Comparison of ENCODE assay signal across 8 cellular contexts in the genomic region with DNA sequence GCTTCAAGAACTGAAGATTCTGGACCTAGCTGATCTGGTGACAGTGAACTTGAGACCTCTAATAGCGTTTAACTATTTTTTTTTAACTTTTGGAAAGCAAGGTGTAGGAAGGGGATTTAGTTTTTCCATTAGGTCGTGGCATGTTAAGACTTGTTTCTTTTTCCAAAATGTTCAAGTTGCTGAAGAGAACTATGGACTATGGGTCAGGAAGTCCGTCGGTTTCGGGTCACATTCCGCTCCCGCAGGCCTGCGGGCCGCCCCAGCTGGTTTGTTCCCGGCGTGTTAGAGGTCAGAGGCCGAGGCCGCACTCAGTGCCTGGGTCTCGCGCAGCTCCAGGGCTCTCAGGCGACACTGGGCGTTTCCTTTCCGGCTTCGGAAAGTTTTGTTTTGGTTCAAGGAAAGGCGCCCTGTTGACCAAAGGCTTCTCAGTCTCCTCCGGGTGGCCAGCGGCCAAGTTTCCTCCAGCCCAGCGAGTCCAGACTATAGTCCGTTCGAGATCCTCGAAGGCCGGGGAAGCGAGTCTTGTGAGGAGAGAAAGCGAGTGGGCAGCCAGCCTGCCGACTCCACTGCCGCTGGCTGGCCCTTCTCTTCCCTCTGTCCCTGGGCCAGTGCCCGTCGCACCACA. TPM values are rescaled to one million over a fixed set of nuclear protein-coding genes. Genes with fewer than 3 reads are reported as not detected.
DNase-seq lines count a peak whose midpoint lies in the region; ATAC-seq and TF ChIP-seq lines count a peak whose summit lies in the region.

No MANE protein-coding gene starts in this region.

- no peaks in the 10 kb centered on the region for H3K9me3 ChIP-seq in OCI-LY7 (ENCODE audit: low read length)
- H3K9me3 ChIP-seq in effector memory CD4-positive, alpha-beta T cell (ENCODE audit: control insufficient read depth, low read length) = no peaks in the 10 kb centered on the region
- no peaks in the 10 kb centered on the region for H3K9me3 ChIP-seq in mucosa of rectum (ENCODE audit: control insufficient read depth in 2 of 2, low read length in 2 of 2)
- no peaks in the 10 kb centered on the region for H3K9me3 ChIP-seq in uterus

- H3K4me3 ChIP-seq in OCI-LY7 (ENCODE audit: low read depth, low read length, poor library complexity, severe bottlenecking) (peak overlapping the region; percentile 77), mucosa of rectum (ENCODE audit: low read length in 2 of 2) (peak overlapping the region; percentile 66 to 82), uterus (peak overlapping the region; percentile 46 to 85)
- peak overlapping the region; percentile 79 for H3K4me3 ChIP-seq in effector memory CD4-positive, alpha-beta T cell (ENCODE audit: insufficient read depth, low read depth, low read length, poor library complexity, severe bottlenecking)

- no peaks in the 10 kb centered on the region for H4K20me1 ChIP-seq in OCI-LY7 (ENCODE audit: insufficient read depth, low read length)

- peak overlapping the region; percentile 95 for H2AFZ ChIP-seq in OCI-LY7 (ENCODE audit: low read length)

- DNase-seq in OCI-LY7 (ENCODE audit: low spot score) (no peak), uterus (peak in 1 of 2 donors; percentile 85)
- DNase-seq in effector memory CD4-positive, alpha-beta T cell = peak in 2 of 3 donors; percentile 1 to 11
- DNase-seq in stimulated activated naive CD4-positive, alpha-beta T cell (lab: John Stamatoyannopoulos, UW) = no peak
- no peak for DNase-seq in central memory CD4-positive, alpha-beta T cell

- peak overlapping the region; percentile 71 to 74 for H3K9ac ChIP-seq in mucosa of rectum (ENCODE audit: low read depth in 1 of 2, low read length in 2 of 2)

- POLR2A ChIA-PET in OCI-LY7 (lab: Charles Lee) = interaction anchor here (0.7 to 0.9 kb wide), 2 partner anchors 14 to 1205 kb away, joined by 3 to 13 read pairs; no protein-coding TSS in a partner anchor

- H3K79me2 ChIP-seq in OCI-LY7 (ENCODE audit: insufficient read depth, low read depth, low read length) = no peaks in the 10 kb centered on the region; the same call in 1 of the 2 replicates

- H3K36me3 ChIP-seq in OCI-LY7 (ENCODE audit: insufficient read depth, low read length) (no peaks in the 10 kb centered on the region), mucosa of rectum (ENCODE audit: control insufficient read depth in 2 of 2, insufficient read depth in 2 of 2, low read length in 2 of 2) (no peaks in the 10 kb centered on the region), uterus (no peaks in the 10 kb centered on the region)
- H3K36me3 ChIP-seq in effector memory CD4-positive, alpha-beta T cell (ENCODE audit: control insufficient read depth, insufficient read depth, low read length) = no peaks in the 10 kb centered on the region

- peak; percentile 35 for ATAC-seq in GM18868 (IDR thresholded peaks at IDR 0.05; ENCODE audit: unreplicated experiment)
- ATAC-seq in HG02610 (IDR thresholded peaks at IDR 0.05; ENCODE audit: unreplicated experiment) = peak; percentile 32

- no peak overlapping the region for H3K27ac ChIP-seq in OCI-LY7 (ENCODE audit: low read depth, low read length, poor library complexity, severe bottlenecking)
- no peak overlapping the region for H3K27ac ChIP-seq in effector memory CD4-positive, alpha-beta T cell (ENCODE audit: insufficient read depth, low read length, poor library complexity, severe bottlenecking)
- peak overlapping the region; percentile 91 to 97 for H3K27ac ChIP-seq in mucosa of rectum (ENCODE audit: low read depth in 2 of 2, low read length in 2 of 2)
- H3K27ac ChIP-seq in uterus = peak overlapping the region; percentile 94 to 98

- TF ChIP-seq CTCF in OCI-LY7 (conservative IDR thresholded peaks at IDR 0.05; ENCODE audit: low read length) (no peak), uterus (IDR thresholded peaks at IDR 0.05) (no peak)

- CTCF ChIA-PET in OCI-LY7 (lab: Charles Lee; ENCODE audit: unreplicated experiment) = no interaction called here

- peaks cover 2% of the 10 kb centered on the region for H3K27me3 ChIP-seq in effector memory CD4-positive, alpha-beta T cell (replicated peaks; ENCODE audit: control insufficient read depth, insufficient read depth, low read length, poor library complexity, severe bottlenecking)
- no peaks in the 10 kb centered on the region for H3K27me3 ChIP-seq in mucosa of rectum (ENCODE audit: control insufficient read depth in 2 of 2, insufficient read depth in 2 of 2, low read length in 2 of 2)
- no peaks in the 10 kb centered on the region for H3K27me3 ChIP-seq in uterus

- peaks cover 18% of the 10 kb centered on the region for H3K4me1 ChIP-seq in OCI-LY7 (ENCODE audit: insufficient read depth, low read length, poor library complexity, severe bottlenecking)
- peaks cover 5% of the 10 kb centered on the region for H3K4me1 ChIP-seq in effector memory CD4-positive, alpha-beta T cell (ENCODE audit: control insufficient read depth, insufficient read depth, low read length, poor library complexity, severe bottlenecking)
- peaks cover 10 to 28% of the 10 kb centered on the region in 2 donors for H3K4me1 ChIP-seq in mucosa of rectum (ENCODE audit: control insufficient read depth in 2 of 2, insufficient read depth in 2 of 2, low read length in 2 of 2)
- no peaks in the 10 kb centered on the region for H3K4me1 ChIP-seq in uterus

- TF ChIP-seq POLR2A in uterus (IDR thresholded peaks at IDR 0.05) = no peak

- H3K4me2 ChIP-seq in OCI-LY7 (ENCODE audit: low read length) = peak overlapping the region; percentile 84

- no peaks in the 10 kb centered on the region for H3K9me2 ChIP-seq in OCI-LY7 (ENCODE audit: insufficient read depth, low read length)

- intact Hi-C loops in OCI-LY7 (cut with micrococcal nuclease; ENCODE audit: unreplicated experiment) = loop anchor here (5.0 kb wide), 4 partner anchors 138 to 542 kb away; partner anchors contain the start of genes BTF3, FOXD1 and TNPO1
- intact Hi-C loops in uterus (cut with DNase I; ENCODE audit: low total_unique reads) = no loop called here

- no TSS peak for BruUV-seq in OCI-LY7 (replicated peaks; lab: Mats Ljungman, UMichigan)

RNA-seq across cellular contexts. Expression of gene FCHO2, which starts 0.6 kb away (rescaled TPM):
- 3.4 and 7.8 TPM in 2 replicates for total RNA-seq in OCI-LY7 (2014; rRNA removed; shearing (Covaris generic))
- total RNA-seq in OCI-LY7 (2022) (7.2 TPM in 2 replicates), uterus (100 to 1,000 TPM in 1 of 4 donors, 10 to 100 TPM in 3; 26.8 to 141 (median 57.2) TPM)

Comparison
In these comparisons a context has a peak if more than half of its experiments do, and no peak if none do; other contexts are left out.
1. DNase-seq: peak in effector memory CD4-positive, alpha-beta T cell (2 of 3); none in OCI-LY7 (single experiment), stimulated activated naive CD4-positive, alpha-beta T cell (0 of 6) and central memory CD4-positive, alpha-beta T cell (single experiment).
2. H3K27ac ChIP-seq: peak in mucosa of rectum (2 of 2) and uterus (2 of 2); none in OCI-LY7 (single experiment) and effector memory CD4-positive, alpha-beta T cell (single experiment).
3. Peak in every context shown above with its lines, with median percentiles within 50 percentile points of each other: H3K4me3 ChIP-seq.